ENCODE assay signal across 8 cellular contexts in the genomic region with DNA sequence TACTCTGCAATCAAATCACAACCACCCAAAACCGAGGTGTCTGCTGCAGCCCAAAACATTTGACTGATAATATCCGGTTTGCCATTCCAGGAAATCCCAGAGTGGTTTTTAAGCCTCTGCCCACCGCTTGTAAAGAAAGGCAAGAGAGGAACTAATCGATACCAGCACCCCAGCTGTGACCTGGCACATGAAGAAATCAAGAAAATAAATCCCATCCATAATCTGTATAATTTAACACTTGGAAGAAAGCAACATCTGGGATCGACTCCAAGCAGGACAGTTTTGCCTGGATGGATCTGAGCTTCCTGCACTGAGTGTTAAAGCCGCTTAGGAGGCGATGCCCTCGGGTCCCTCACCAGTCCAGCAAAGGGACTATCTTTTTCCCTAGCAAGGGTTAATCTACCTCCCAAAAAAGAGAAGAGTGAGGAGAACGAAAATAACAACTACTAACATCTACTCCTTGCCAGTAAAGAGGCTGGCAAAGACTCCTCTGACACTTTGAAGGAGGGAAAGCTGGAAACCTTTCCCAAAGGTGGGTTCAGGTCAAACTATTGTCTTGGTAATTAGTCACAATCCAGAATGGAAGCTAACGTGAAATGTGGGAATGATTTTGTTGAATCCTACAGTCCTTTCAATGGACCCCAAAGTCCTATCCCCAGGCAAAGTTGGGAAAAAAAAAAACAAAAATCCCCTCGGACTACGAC. TPM values are rescaled to one million over a fixed set of nuclear protein-coding genes. Genes with fewer than 3 reads are reported as not detected.
A peak's percentile ranks its signal among the peaks of the same experiment; 100 is the strongest.
DNase-seq lines count a peak whose midpoint lies in the region; ATAC-seq and TF ChIP-seq lines count a peak whose summit lies in the region.

No MANE protein-coding gene starts in this region.

- H3K36me3 ChIP-seq in DOHH2 (ENCODE audit: control insufficient read depth, low read length) (peaks cover 3% of the 10 kb centered on the region; the same call in 1 of the 2 replicates), brain microvascular endothelial cell (replicated peaks) (no peaks in the 10 kb centered on the region)

- peak overlapping the region; percentile 98 for H3K4me2 ChIP-seq in DOHH2 (ENCODE audit: low read length)

- no peaks in the 10 kb centered on the region for H3K36me3 Mint-ChIP-seq in memory B cell
- H3K36me3 Mint-ChIP-seq in type B pancreatic cell, result no peaks in the 10 kb centered on the region

- H3K27me3 Mint-ChIP-seq in memory B cell (peaks cover 18% of the 10 kb centered on the region), type B pancreatic cell (no peaks in the 10 kb centered on the region)

- peak overlapping the region; percentile 89 for H3K4me3 Mint-ChIP-seq in memory B cell
- H3K4me3 Mint-ChIP-seq in type B pancreatic cell, result peak overlapping the region; percentile 97

- H3K9me3 ChIP-seq in DOHH2 (ENCODE audit: control insufficient read depth, insufficient read depth, low read length), result no peaks in the 10 kb centered on the region

- H3K27me3 ChIP-seq in DOHH2 (ENCODE audit: control insufficient read depth, low read length), result peaks cover 39% of the 10 kb centered on the region
- no peaks in the 10 kb centered on the region for H3K27me3 ChIP-seq in brain microvascular endothelial cell (replicated peaks)

- POLR2A ChIA-PET in HEK293T (lab: Yijun Ruan, JAX), result interaction anchor here (0.6 to 0.8 kb wide), 2 partner anchors 41 to 42 kb away, joined by 3 read pairs; no protein-coding TSS in a partner anchor

- H3F3A ChIP-seq in DOHH2 (ENCODE audit: control insufficient read depth, insufficient read depth), result no peaks in the 10 kb centered on the region

- H3K4me1 Mint-ChIP-seq in memory B cell (peaks cover 22% of the 10 kb centered on the region), type B pancreatic cell (ENCODE audit: unreplicated experiment) (peaks cover 18% of the 10 kb centered on the region)

- peak; percentile 7 to 67 for DNase-seq in NCI-H2081 (lab: John Stamatoyannopoulos, UW)
- DNase-seq in brain microvascular endothelial cell, result peak; percentile 24
- no peak for DNase-seq in memory B cell (ENCODE audit: low spot score in 2 of 2)
- no peak for DNase-seq in type B pancreatic cell (ENCODE audit: extremely low spot score, unreplicated experiment)
- DNase-seq in HEK293T (ENCODE audit: extremely low spot score), result no peak
- DNase-seq in omental fat pad (ENCODE audit: low spot score), result no peak
- DNase-seq in AG08396 (ENCODE audit: low spot score), result no peak

- in situ Hi-C loops in brain microvascular endothelial cell (cut with HindIII; ENCODE audit: low pct_ligation_motif_present, low sequenced_read_pairs), result no loop called here

- H3K4me1 ChIP-seq in DOHH2 (ENCODE audit: control insufficient read depth, low read length), result peaks cover 35% of the 10 kb centered on the region

- ATAC-seq in memory B cell (ENCODE audit: low read depth) (no peak), omental fat pad (ENCODE audit: low FRiP score) (no peak)

- H3K27ac Mint-ChIP-seq in memory B cell (no peak overlapping the region), type B pancreatic cell (peak overlapping the region; percentile 89)

- no peak overlapping the region for H3K27ac ChIP-seq in DOHH2 (ENCODE audit: low read depth, low read length)
- H3K27ac ChIP-seq in brain microvascular endothelial cell, result peak overlapping the region; percentile 51

- peaks cover 24% of the 10 kb centered on the region for H3K79me2 ChIP-seq in DOHH2 (ENCODE audit: control insufficient read depth, low read length)

- H3K4me3 ChIP-seq in DOHH2 (ENCODE audit: low read length) (peak overlapping the region; percentile 89), brain microvascular endothelial cell (ENCODE audit: low read depth, low read length) (peak overlapping the region; percentile 96)

- H3K9me3 Mint-ChIP-seq in memory B cell (no peaks in the 10 kb centered on the region), type B pancreatic cell (no peaks in the 10 kb centered on the region)

- H4K20me1 ChIP-seq in DOHH2 (ENCODE audit: control insufficient read depth, insufficient read depth, low read depth, low read length), result 0 out of 2 replicates have a peak, but pooled peaks cover 5% of the 10 kb centered on the region

- CTCF ChIA-PET in HEK293T (lab: Yijun Ruan, JAX), result interaction anchor here (0.6 to 1.1 kb wide), 2 partner anchors 181 to 441 kb away, joined by 3 read pairs; no protein-coding TSS in a partner anchor

- no peaks in the 10 kb centered on the region for H3K9me2 ChIP-seq in DOHH2 (replicated peaks; ENCODE audit: control insufficient read depth, low read length)

- TF ChIP-seq CTCF in DOHH2 (IDR thresholded peaks at IDR 0.05; ENCODE audit: low read depth, low read length, poor library complexity, severe bottlenecking), result no peak
- TF ChIP-seq CTCF in brain microvascular endothelial cell (IDR thresholded peaks at IDR 0.05; ENCODE audit: low read depth, low read length, missing control alignments), result no peak
- no peak for TF ChIP-seq CTCF in type B pancreatic cell (conservative IDR thresholded peaks at IDR 0.05)
- TF ChIP-seq CTCF in omental fat pad (IDR thresholded peaks at IDR 0.05), result no peak

TF ChIP-seq in HEK293T, 16 proteins besides CTCF, POLR2A, EP300 and RAD21:
- no peak for TF ChIP-seq ARNT (IDR thresholded peaks at IDR 0.05)
- no peak for TF ChIP-seq FOXM1 (IDR thresholded peaks at IDR 0.05; ENCODE audit: borderline replicate concordance)
- TF ChIP-seq FOXK2 (IDR thresholded peaks at IDR 0.05), result no peak
- no peak for TF ChIP-seq ZNF384 (IDR thresholded peaks at IDR 0.05)
- TF ChIP-seq BHLHE40 (IDR thresholded peaks at IDR 0.05; ENCODE audit: borderline replicate concordance), result no peak
- TF ChIP-seq L3MBTL2 (conservative IDR thresholded peaks at IDR 0.05), result no peak

RNA-seq across cellular contexts. Expression of gene DOCK4, which starts 2.0 kb away (rescaled TPM):
- total RNA-seq in type B pancreatic cell (ENCODE audit: low replicate concordance), result 14.7 and 24.6 TPM in 2 replicates
- 10 to 100 TPM; 47.5 to 86.9 (median 59.7) TPM for total RNA-seq in omental fat pad

RNA-seq across cellular contexts. Expression of gene ZNF277, which starts 2.3 kb away (rescaled TPM):
- 20.0 and 21.4 TPM in 2 replicates for total RNA-seq in type B pancreatic cell (ENCODE audit: low replicate concordance)
- 10 to 100 TPM; 15.9 to 24.9 (median 19.3) TPM for total RNA-seq in omental fat pad

Comparison
In these comparisons a context has a peak if more than half of its experiments do, and no peak if none do; other contexts are left out.
1. DNase-seq: peak in NCI-H2081 (2 of 2) and brain microvascular endothelial cell (single experiment); none in memory B cell (0 of 2), type B pancreatic cell (single experiment), HEK293T (single experiment), omental fat pad (single experiment) and AG08396 (single experiment).